In genomic region chr4:169311643-169312365, GRCh38 we compare ENCODE assay signal across 1 cellular context.
TF ChIP-seq lines count a peak whose summit lies in the region.

No MANE protein-coding gene starts in this region.

TF ChIP-seq in endothelial cell of umbilical vein, 7 proteins besides CTCF, POLR2A, EP300 and RAD21 (continued from another document):
- TF ChIP-seq MAX (IDR thresholded peaks at IDR 0.05; ENCODE audit: insufficient read depth, insufficient read length) (no peak), JUN (IDR thresholded peaks at IDR 0.05; ENCODE audit: borderline replicate concordance, insufficient read depth, insufficient read length, low read depth) (no peak), MYC (IDR thresholded peaks at IDR 0.05; ENCODE audit: low read depth, low read length) (no peak)
